ENCODE assay signal across 17 cellular contexts in the genomic region with DNA sequence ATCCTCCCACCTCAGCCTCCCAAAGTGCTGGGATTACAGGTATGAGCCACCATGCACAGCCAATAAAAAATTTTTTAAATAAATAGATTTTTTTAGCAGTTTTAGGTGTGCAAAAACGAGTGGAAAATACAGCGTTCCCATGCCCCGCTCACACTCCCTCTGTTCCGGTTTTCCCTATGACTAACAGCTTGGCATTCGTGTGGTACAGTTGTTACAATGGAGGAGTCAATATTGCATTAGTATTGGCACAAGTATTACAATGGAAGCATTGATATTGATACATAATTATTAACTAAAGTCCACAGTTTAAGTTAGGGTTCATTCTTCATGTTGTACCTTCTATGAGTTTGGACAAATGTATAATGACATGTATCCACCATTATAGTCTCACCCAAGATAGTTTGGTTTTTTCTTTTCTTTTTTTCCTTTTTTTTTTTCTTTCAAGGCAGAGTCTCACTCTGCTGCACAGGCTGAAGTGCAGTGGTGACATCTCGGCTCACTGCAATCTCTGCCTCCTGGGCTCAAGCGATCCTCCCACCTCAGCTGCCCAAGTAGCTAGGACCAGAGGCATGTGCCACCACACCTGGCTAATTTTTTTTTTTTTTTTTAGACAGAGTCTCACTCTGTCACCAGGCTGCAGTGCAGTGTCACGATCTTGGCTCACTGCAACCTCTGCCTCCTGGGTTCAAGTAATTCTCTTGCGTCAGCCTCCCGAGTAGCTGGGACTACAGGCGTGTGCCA. TPM values are rescaled to one million over a fixed set of nuclear protein-coding genes. Genes with fewer than 3 reads are reported as not detected.
DNase-seq lines count a peak whose midpoint lies in the region; ATAC-seq and TF ChIP-seq lines count a peak whose summit lies in the region.
"Had no signal": no experiment of that assay in that cellular context is flagged by ENCODE, and none has a peak within 500 bp of the region (broad histone marks: within the 10 kb centered on the region; RNA-seq: fewer than 3 reads in every experiment).

No MANE protein-coding gene starts in this region.

- 43% methylated on average over 10 of the region's 11 CpGs for WGBS in mammary epithelial cell (ENCODE audit: low coverage, missing lambda C conversion rate)
- 51% methylated on average over 11 of the region's 11 CpGs for WGBS in right lobe of liver (ENCODE audit: insufficient coverage, low coverage, low lambda C conversion rate, missing lambda C conversion rate)
- whole genome bisulfite sequencing in testis, 2 donors, result 79 to 88% methylated on average over 11 of the region's 11 CpGs

- H4K20me1 ChIP-seq in mammary epithelial cell (ENCODE audit: insufficient read depth, low read length), result no peaks in the 10 kb centered on the region

- TF ChIP-seq POLR2A in right lobe of liver (IDR thresholded peaks at IDR 0.05), result no peak
- no peak for TF ChIP-seq POLR2A in testis (IDR thresholded peaks at IDR 0.05)

- H3K79me2 ChIP-seq in mammary epithelial cell (ENCODE audit: insufficient read depth, low read length), result no peaks in the 10 kb centered on the region

- intact Hi-C loops in mammary epithelial cell (cut with micrococcal nuclease), result no loop called here
- intact Hi-C loops in right lobe of liver (cut with DNase I), result no loop called here
- intact Hi-C loops in testis (cut with DNase I; ENCODE audit: low total_unique reads), result no loop called here

- peak; percentile 11 for DNase-seq in HT1080 (ENCODE audit: low read depth)
- DNase-seq in mammary epithelial cell, result peak; percentile 19
- no peak for DNase-seq in right lobe of liver
- peak; percentile 54 for DNase-seq in testis
- DNase-seq: BE2C; CD8-positive, alpha-beta T cell; DMS 273 treated with DMSO at 0.1 percent for 48 hours; EL; GOT3; IMR-90; Kasumi-1; NCI-H1436; NCI-H2029 treated with DMSO at 0.1 percent for 48 hours; SIG-M5 had no signal

- dilution Hi-C loops in mammary epithelial cell (cut with HindIII; ENCODE audit: low sequenced_read_pairs), result no loop called here

- no TSS peak for BruUV-seq in mammary epithelial cell (replicated peaks; lab: Mats Ljungman, UMichigan)

- H3K4me3 ChIP-seq in mammary epithelial cell (replicated peaks in 1 of 3; ENCODE audit: insufficient read depth in 1 of 3, low read depth in 2 of 3, low read length in 3 of 3) (no peak overlapping the region), right lobe of liver (no peak overlapping the region), testis (no peak overlapping the region)

- H3K27me3 ChIP-seq in mammary epithelial cell (ENCODE audit: insufficient read depth, low read length) (peaks cover 3% of the 10 kb centered on the region), right lobe of liver (no peaks in the 10 kb centered on the region), testis (no peaks in the 10 kb centered on the region)

- H3K36me3 ChIP-seq in mammary epithelial cell (ENCODE audit: insufficient read depth, low read length) (no peaks in the 10 kb centered on the region), right lobe of liver (no peaks in the 10 kb centered on the region), testis (ENCODE audit: low read depth, missing control alignments) (no peaks in the 10 kb centered on the region)
- H3K36me3 ChIP-seq: BE2C had no signal

- no peaks in the 10 kb centered on the region for H3K9me3 ChIP-seq in mammary epithelial cell (replicated peaks; ENCODE audit: insufficient read depth, low read length)
- H3K9me3 ChIP-seq in right lobe of liver, result no peaks in the 10 kb centered on the region
- H3K9me3 ChIP-seq in testis, result no peaks in the 10 kb centered on the region
- H3K9me3 ChIP-seq: BE2C had no signal

- H3K4me1 ChIP-seq in mammary epithelial cell (ENCODE audit: insufficient read depth, low read length) (no peaks in the 10 kb centered on the region), right lobe of liver (no peaks in the 10 kb centered on the region), testis (no peaks in the 10 kb centered on the region)
- H3K4me1 ChIP-seq: BE2C had no signal

- CTCF ChIA-PET in mammary epithelial cell (lab: Charles Lee; ENCODE audit: low non-redundant PET), result no interaction called here

- peak; percentile 49 to 91 (median 83) for ATAC-seq in right lobe of liver
- no peak for ATAC-seq in HG02840 (IDR thresholded peaks at IDR 0.05; ENCODE audit: low FRiP score, unreplicated experiment)
- ATAC-seq in HG02623 (IDR thresholded peaks at IDR 0.05; ENCODE audit: unreplicated experiment), result no peak
- ATAC-seq in HG03280 (IDR thresholded peaks at IDR 0.05; ENCODE audit: unreplicated experiment), result no peak
- ATAC-seq: CD8-positive, alpha-beta T cell had no signal

- H2AFZ ChIP-seq in mammary epithelial cell (ENCODE audit: low read depth, low read length), result no peak overlapping the region

- H3K27ac ChIP-seq in mammary epithelial cell (ENCODE audit: insufficient read depth, low read depth, low read length) (no peak overlapping the region), right lobe of liver (peak overlapping the region in 1 of 3 donors; percentile 40), testis (no peak overlapping the region)

- in situ Hi-C loops in mammary epithelial cell (cut with MboI; ENCODE audit: low sequenced_read_pairs in 2 of 2), result no loop called here

- H3K9ac ChIP-seq in mammary epithelial cell (ENCODE audit: insufficient read depth, low read length), result no peak overlapping the region

- TF ChIP-seq CTCF in mammary epithelial cell (conservative IDR thresholded peaks at IDR 0.05 in 1 of 2, IDR thresholded peaks at IDR 0.05 in 1 of 2; ENCODE audit: extremely low read depth in 1 of 2, insufficient read depth in 1 of 2, low read depth in 1 of 2, low read length in 2 of 2) (no peak), right lobe of liver (IDR thresholded peaks at IDR 0.05) (no peak), testis (IDR thresholded peaks at IDR 0.05) (no peak)

- peak overlapping the region; percentile 18 for H3K4me2 ChIP-seq in mammary epithelial cell (ENCODE audit: insufficient read depth, low read depth, low read length)

RNA-seq across cellular contexts. Expression of gene RAB20, which starts 15.4 kb away (rescaled TPM):
- total RNA-seq in HT1080 (2014; rRNA removed; shearing (Covaris generic)), result 7.3 and 7.6 TPM in 2 replicates
- 4.1 and 4.9 TPM in 2 replicates for polyA plus RNA-seq in HT1080 (2015; cell fraction: cytosol; rRNA removed)
- polyA plus RNA-seq in HT1080 (2015; cell fraction: nucleus; rRNA removed), result 1.3 and 2.4 TPM in 2 replicates
- total RNA-seq in mammary epithelial cell (1 to 10 TPM; 5.5 to 6.1 TPM), right lobe of liver (10 to 100 TPM; 12.5 to 47.2 (median 36.3) TPM), testis (10 to 100 TPM; 27.2 to 41.1 TPM)
- polyA plus RNA-seq in mammary epithelial cell (9.7 TPM), testis (ENCODE audit: insufficient read depth, low read depth, low replicate concordance) (22.0 TPM)
- 21.6 TPM for polyA minus RNA-seq in mammary epithelial cell

RNA-seq across cellular contexts. Expression of gene NAXD, which starts 38.4 kb away (rescaled TPM):
- total RNA-seq in HT1080 (2014; rRNA removed; shearing (Covaris generic)), result 22.8 and 22.9 TPM in 2 replicates
- 25.9 and 28.2 TPM in 2 replicates for polyA plus RNA-seq in HT1080 (2015; cell fraction: cytosol; rRNA removed)
- 47.5 and 50.4 TPM in 2 replicates for polyA plus RNA-seq in HT1080 (2015; cell fraction: nucleus; rRNA removed)
- total RNA-seq in mammary epithelial cell, result 10 to 100 TPM; 18.3 to 27.0 TPM
- polyA plus RNA-seq in mammary epithelial cell, result 19.5 TPM
- 7.5 TPM for polyA minus RNA-seq in mammary epithelial cell
- 10 to 100 TPM; 24.2 to 41.9 (median 29.9) TPM for total RNA-seq in right lobe of liver
- 10 to 100 TPM; 66.4 to 75.3 TPM for total RNA-seq in testis
- 63.2 TPM for polyA plus RNA-seq in testis (ENCODE audit: insufficient read depth, low read depth, low replicate concordance)

Comparison
In these comparisons a context has a peak if more than half of its experiments do, and no peak if none do; other contexts are left out.
1. DNase-seq: peak in HT1080 (single experiment), mammary epithelial cell (single experiment) and testis (single experiment); none in right lobe of liver (0 of 3).
2. ATAC-seq: peak in right lobe of liver (4 of 4); none in HG02840 (single experiment), HG02623 (single experiment) and HG03280 (single experiment).